Comparison of ENCODE assay signal across 14 cellular contexts in genomic region chr11:113895367-113896155, GRCh38. TPM values are rescaled to one million over a fixed set of nuclear protein-coding genes. Genes with fewer than 3 reads are reported as not detected.
DNase-seq lines count a peak whose midpoint lies in the region; ATAC-seq and TF ChIP-seq lines count a peak whose summit lies in the region.
"Had no signal": no experiment of that assay in that cellular context is flagged by ENCODE, and none has a peak within 500 bp of the region (broad histone marks: within the 10 kb centered on the region; RNA-seq: fewer than 3 reads in every experiment).

No MANE protein-coding gene starts in this region.

- H3K4me1 ChIP-seq in cardiac muscle cell (ENCODE audit: low read depth), result peaks cover 34% of the 10 kb centered on the region
- no peaks in the 10 kb centered on the region for H3K4me1 ChIP-seq in right atrium auricular region
- H3K4me1 ChIP-seq in testis, result peaks cover 9% of the 10 kb centered on the region

- no peak for TF ChIP-seq POLR2A in testis (IDR thresholded peaks at IDR 0.05)

- H3K9me3 ChIP-seq in cardiac muscle cell (ENCODE audit: low read depth), result no peaks in the 10 kb centered on the region
- H3K9me3 ChIP-seq in right atrium auricular region, result no peaks in the 10 kb centered on the region
- no peaks in the 10 kb centered on the region for H3K9me3 ChIP-seq in testis

- peak overlapping the region; percentile 90 for H3K27ac ChIP-seq in cardiac muscle cell
- no peak overlapping the region for H3K27ac ChIP-seq in right atrium auricular region
- peak overlapping the region in 1 of 2 donors; percentile 54 for H3K27ac ChIP-seq in testis

- no peaks in the 10 kb centered on the region for H3K27me3 ChIP-seq in cardiac muscle cell
- H3K27me3 ChIP-seq in right atrium auricular region, result no peaks in the 10 kb centered on the region
- no peaks in the 10 kb centered on the region for H3K27me3 ChIP-seq in testis

- H3K36me3 ChIP-seq in cardiac muscle cell (no peaks in the 10 kb centered on the region), right atrium auricular region (no peaks in the 10 kb centered on the region), testis (ENCODE audit: low read depth, missing control alignments) (no peaks in the 10 kb centered on the region)

- peak; percentile 75 for ATAC-seq in left ventricle myocardium superior
- no peak for ATAC-seq in GM21515 (IDR thresholded peaks at IDR 0.05; ENCODE audit: unreplicated experiment)
- ATAC-seq in HG03159 (IDR thresholded peaks at IDR 0.05; ENCODE audit: unreplicated experiment), result no peak

- WGBS in testis, 2 donors, result 41 to 47% methylated on average over 10 of the region's 10 CpGs

- H3K4me3 ChIP-seq in cardiac muscle cell (no peak overlapping the region), right atrium auricular region (no peak overlapping the region), testis (no peak overlapping the region)

- intact Hi-C loops in left ventricle myocardium superior (cut with micrococcal nuclease) (loop anchor here (5.0 kb wide), 1 partner anchor 367 kb away; no protein-coding TSS in a partner anchor), testis (cut with DNase I; ENCODE audit: low total_unique reads) (loop anchor here (10.0 kb wide), 1 partner anchor 369 kb away; no protein-coding TSS in a partner anchor)

- no peak for TF ChIP-seq CTCF in cardiac muscle cell (IDR thresholded peaks at IDR 0.05; ENCODE audit: low read depth, low read length)
- TF ChIP-seq CTCF in right atrium auricular region (IDR thresholded peaks at IDR 0.05), result no peak
- no peak for TF ChIP-seq CTCF in testis (IDR thresholded peaks at IDR 0.05)

- DNase-seq in cardiac muscle cell (ENCODE audit: low read depth in 1 of 2, low spot score in 1 of 2), result peak in 1 of 2 donors; percentile 78
- no peak for DNase-seq in right atrium auricular region (ENCODE audit: low spot score)
- peak; percentile 55 for DNase-seq in NCI-H82 treated with DMSO at 0.1 percent for 48 hours (lab: John Stamatoyannopoulos, UW; ENCODE audit: unreplicated experiment)
- DNase-seq in left ventricle myocardium superior, result no peak
- peak; percentile 25 for DNase-seq in testis
- no peak for DNase-seq in midbrain (lab: John Stamatoyannopoulos, UW)
- DNase-seq: NCI-H2029; stimulated activated naive CD8-positive, alpha-beta T cell treated with anti-CD3 and anti-CD28 coated beads, Interleukin-15, amount 100 ng/mL, for 72 hours had no signal

RNA-seq across cellular contexts. Expression of gene HTR3B, which starts 9.0 kb away (rescaled TPM):
- total RNA-seq in cardiac muscle cell, result not detected in 2 replicates
- polyA plus RNA-seq in cardiac muscle cell, result not detected in 2 replicates
- not detected for total RNA-seq in right atrium auricular region
- total RNA-seq in left ventricle myocardium superior, result not detected
- 1 to 10 TPM; 1.7 to 2.9 TPM for total RNA-seq in testis
- polyA plus RNA-seq in testis (ENCODE audit: insufficient read depth, low read depth, low replicate concordance), result 1.1 TPM
- total RNA-seq: activated CD8-positive, alpha-beta memory T cell treated with anti-CD3 and anti-CD28 coated beads for 36 hours; activated naive CD4-positive, alpha-beta T cell treated with anti-CD3 and anti-CD28 coated beads for 36 hours; mesothelial cell of epicardium; right cardiac atrium had no signal
- polyA plus RNA-seq: right cardiac atrium had no signal

RNA-seq across cellular contexts. Expression of gene USP28, which starts 20.2 kb away (rescaled TPM):
- total RNA-seq in cardiac muscle cell (95.9 and 148 TPM in 2 replicates), right atrium auricular region (100 to 1,000 TPM; 116 to 135 TPM), left ventricle myocardium superior (167 TPM), testis (10 to 100 TPM; 36.6 to 39.9 TPM)
- polyA plus RNA-seq in cardiac muscle cell (99.2 and 105 TPM in 2 replicates), testis (ENCODE audit: insufficient read depth, low read depth, low replicate concordance) (23.2 TPM)

Comparison
In these comparisons a context has a peak if more than half of its experiments do, and no peak if none do; other contexts are left out.
1. DNase-seq: peak in NCI-H82 treated with DMSO at 0.1 percent for 48 hours (single experiment) and testis (single experiment); none in right atrium auricular region (single experiment), left ventricle myocardium superior (single experiment) and midbrain (single experiment).